Comparison of ENCODE assay signal across 15 cellular contexts in genomic region chr6:109238405-109238804, GRCh38.
"Had no signal": no experiment of that assay in that cellular context is flagged by ENCODE, and none has a peak within 500 bp of the region (broad histone marks: within the 10 kb centered on the region; RNA-seq: fewer than 3 reads in every experiment).

No MANE protein-coding gene starts in this region.

- H3K4me1 ChIP-seq: right lobe of liver had no signal

- H3K27me3 ChIP-seq: cardiac muscle cell, right lobe of liver, upper lobe of left lung had no signal

- ATAC-seq: naive thymus-derived CD4-positive, alpha-beta T cell had no signal

- H3K27me3 Mint-ChIP-seq: activated naive CD8-positive, alpha-beta T cell treated with anti-CD3 and anti-CD28 coated beads for 36 hours had no signal

- H3K9me3 Mint-ChIP-seq: activated naive CD8-positive, alpha-beta T cell treated with anti-CD3 and anti-CD28 coated beads for 36 hours had no signal

- H3K4me3 ChIP-seq: cardiac muscle cell, lower lobe of right lung, right lobe of liver, upper lobe of left lung had no signal

- H3K27ac ChIP-seq: cardiac muscle cell, right lobe of liver had no signal

- H3K36me3 ChIP-seq: cardiac muscle cell, lower lobe of right lung, right lobe of liver, upper lobe of left lung had no signal

- H3K36me3 Mint-ChIP-seq: activated naive CD8-positive, alpha-beta T cell treated with anti-CD3 and anti-CD28 coated beads for 36 hours had no signal

- DNase-seq: activated CD4-positive, alpha-beta T cell treated with anti-CD3 and anti-CD28 coated beads for 1 hour; activated CD4-positive, alpha-beta T cell treated with anti-CD3 and anti-CD28 coated beads, Interleukin-2, amount 50 U/mL, for 48 hours; activated gamma-delta T cell; activated naive CD8-positive, alpha-beta T cell treated with anti-CD3 and anti-CD28 coated beads for 36 hours; activated T-cell treated with anti-CD3 and anti-CD28 coated beads, Interleukin-2, amount 50 U/mL, for 48 hours; aorta; effector CD4-positive, alpha-beta T cell; lower lobe of right lung; naive thymus-derived CD4-positive, alpha-beta T cell; occipital lobe; right lobe of liver; stimulated activated naive CD4-positive, alpha-beta T cell had no signal

- H3K27ac Mint-ChIP-seq: activated naive CD8-positive, alpha-beta T cell treated with anti-CD3 and anti-CD28 coated beads for 36 hours; progenitor cell of endocrine pancreas had no signal

- H3K4me3 Mint-ChIP-seq: activated naive CD8-positive, alpha-beta T cell treated with anti-CD3 and anti-CD28 coated beads for 36 hours had no signal

- H3K9me3 ChIP-seq: lower lobe of right lung, right lobe of liver, upper lobe of left lung had no signal
